1 cellular context compared by ENCODE assay signal in genomic region chr10:95756061-95756751, GRCh38.
TF ChIP-seq lines count a peak whose summit lies in the region.

TSS of gene ENTPD1 (plus strand) at chr10:95756163. CDS start at chr10:95756240, 77 bp downstream.

TF ChIP-seq in GM12878, 131 proteins besides CTCF, POLR2A, EP300 and RAD21 (continued from another document):
- TF ChIP-seq RELB (IDR thresholded peaks at IDR 0.05; ENCODE audit: low read depth) = no peak
- TF ChIP-seq SMAD5 (IDR thresholded peaks at IDR 0.05; ENCODE audit: low read depth) = peak; percentile 7
- TF ChIP-seq, protein P1, sequence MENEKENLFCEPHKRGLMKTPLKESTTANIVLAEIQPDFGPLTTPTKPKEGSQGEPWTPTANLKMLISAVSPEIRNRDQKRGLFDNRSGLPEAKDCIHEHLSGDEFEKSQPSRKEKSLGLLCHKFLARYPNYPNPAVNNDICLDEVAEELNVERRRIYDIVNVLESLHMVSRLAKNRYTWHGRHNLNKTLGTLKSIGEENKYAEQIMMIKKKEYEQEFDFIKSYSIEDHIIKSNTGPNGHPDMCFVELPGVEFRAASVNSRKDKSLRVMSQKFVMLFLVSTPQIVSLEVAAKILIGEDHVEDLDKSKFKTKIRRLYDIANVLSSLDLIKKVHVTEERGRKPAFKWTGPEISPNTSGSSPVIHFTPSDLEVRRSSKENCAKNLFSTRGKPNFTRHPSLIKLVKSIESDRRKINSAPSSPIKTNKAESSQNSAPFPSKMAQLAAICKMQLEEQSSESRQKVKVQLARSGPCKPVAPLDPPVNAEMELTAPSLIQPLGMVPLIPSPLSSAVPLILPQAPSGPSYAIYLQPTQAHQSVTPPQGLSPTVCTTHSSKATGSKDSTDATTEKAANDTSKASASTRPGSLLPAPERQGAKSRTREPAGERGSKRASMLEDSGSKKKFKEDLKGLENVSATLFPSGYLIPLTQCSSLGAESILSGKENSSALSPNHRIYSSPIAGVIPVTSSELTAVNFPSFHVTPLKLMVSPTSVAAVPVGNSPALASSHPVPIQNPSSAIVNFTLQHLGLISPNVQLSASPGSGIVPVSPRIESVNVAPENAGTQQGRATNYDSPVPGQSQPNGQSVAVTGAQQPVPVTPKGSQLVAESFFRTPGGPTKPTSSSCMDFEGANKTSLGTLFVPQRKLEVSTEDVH (IDR thresholded peaks at IDR 0.05; ENCODE audit: low read depth, partially characterized antibody) = no peak
- TF ChIP-seq JUND (IDR thresholded peaks at IDR 0.05; ENCODE audit: low read depth, low read length) = no peak
- 0 out of 2 replicates have a peak, but pooled peaks have one; percentile 15 for TF ChIP-seq CBFB (IDR thresholded peaks at IDR 0.05; ENCODE audit: low read depth)
- TF ChIP-seq EGR1 (IDR thresholded peaks at IDR 0.05; ENCODE audit: borderline replicate concordance in 1 of 2, low read depth in 2 of 2, low read length in 2 of 2) = no peak
- TF ChIP-seq, protein P2, sequence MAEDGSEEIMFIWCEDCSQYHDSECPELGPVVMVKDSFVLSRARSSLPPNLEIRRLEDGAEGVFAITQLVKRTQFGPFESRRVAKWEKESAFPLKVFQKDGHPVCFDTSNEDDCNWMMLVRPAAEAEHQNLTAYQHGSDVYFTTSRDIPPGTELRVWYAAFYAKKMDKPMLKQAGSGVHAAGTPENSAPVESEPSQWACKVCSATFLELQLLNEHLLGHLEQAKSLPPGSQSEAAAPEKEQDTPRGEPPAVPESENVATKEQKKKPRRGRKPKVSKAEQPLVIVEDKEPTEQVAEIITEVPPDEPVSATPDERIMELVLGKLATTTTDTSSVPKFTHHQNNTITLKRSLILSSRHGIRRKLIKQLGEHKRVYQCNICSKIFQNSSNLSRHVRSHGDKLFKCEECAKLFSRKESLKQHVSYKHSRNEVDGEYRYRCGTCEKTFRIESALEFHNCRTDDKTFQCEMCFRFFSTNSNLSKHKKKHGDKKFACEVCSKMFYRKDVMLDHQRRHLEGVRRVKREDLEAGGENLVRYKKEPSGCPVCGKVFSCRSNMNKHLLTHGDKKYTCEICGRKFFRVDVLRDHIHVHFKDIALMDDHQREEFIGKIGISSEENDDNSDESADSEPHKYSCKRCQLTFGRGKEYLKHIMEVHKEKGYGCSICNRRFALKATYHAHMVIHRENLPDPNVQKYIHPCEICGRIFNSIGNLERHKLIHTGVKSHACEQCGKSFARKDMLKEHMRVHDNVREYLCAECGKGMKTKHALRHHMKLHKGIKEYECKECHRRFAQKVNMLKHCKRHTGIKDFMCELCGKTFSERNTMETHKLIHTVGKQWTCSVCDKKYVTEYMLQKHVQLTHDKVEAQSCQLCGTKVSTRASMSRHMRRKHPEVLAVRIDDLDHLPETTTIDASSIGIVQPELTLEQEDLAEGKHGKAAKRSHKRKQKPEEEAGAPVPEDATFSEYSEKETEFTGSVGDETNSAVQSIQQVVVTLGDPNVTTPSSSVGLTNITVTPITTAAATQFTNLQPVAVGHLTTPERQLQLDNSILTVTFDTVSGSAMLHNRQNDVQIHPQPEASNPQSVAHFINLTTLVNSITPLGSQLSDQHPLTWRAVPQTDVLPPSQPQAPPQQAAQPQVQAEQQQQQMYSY (CRISPR knock-in tag; IDR thresholded peaks at IDR 0.05) = no peak
- TF ChIP-seq, protein P3, sequence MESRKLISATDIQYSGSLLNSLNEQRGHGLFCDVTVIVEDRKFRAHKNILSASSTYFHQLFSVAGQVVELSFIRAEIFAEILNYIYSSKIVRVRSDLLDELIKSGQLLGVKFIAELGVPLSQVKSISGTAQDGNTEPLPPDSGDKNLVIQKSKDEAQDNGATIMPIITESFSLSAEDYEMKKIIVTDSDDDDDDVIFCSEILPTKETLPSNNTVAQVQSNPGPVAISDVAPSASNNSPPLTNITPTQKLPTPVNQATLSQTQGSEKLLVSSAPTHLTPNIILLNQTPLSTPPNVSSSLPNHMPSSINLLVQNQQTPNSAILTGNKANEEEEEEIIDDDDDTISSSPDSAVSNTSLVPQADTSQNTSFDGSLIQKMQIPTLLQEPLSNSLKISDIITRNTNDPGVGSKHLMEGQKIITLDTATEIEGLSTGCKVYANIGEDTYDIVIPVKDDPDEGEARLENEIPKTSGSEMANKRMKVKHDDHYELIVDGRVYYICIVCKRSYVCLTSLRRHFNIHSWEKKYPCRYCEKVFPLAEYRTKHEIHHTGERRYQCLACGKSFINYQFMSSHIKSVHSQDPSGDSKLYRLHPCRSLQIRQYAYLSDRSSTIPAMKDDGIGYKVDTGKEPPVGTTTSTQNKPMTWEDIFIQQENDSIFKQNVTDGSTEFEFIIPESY (IDR thresholded peaks at IDR 0.05) = no peak
- TF ChIP-seq, protein P4, sequence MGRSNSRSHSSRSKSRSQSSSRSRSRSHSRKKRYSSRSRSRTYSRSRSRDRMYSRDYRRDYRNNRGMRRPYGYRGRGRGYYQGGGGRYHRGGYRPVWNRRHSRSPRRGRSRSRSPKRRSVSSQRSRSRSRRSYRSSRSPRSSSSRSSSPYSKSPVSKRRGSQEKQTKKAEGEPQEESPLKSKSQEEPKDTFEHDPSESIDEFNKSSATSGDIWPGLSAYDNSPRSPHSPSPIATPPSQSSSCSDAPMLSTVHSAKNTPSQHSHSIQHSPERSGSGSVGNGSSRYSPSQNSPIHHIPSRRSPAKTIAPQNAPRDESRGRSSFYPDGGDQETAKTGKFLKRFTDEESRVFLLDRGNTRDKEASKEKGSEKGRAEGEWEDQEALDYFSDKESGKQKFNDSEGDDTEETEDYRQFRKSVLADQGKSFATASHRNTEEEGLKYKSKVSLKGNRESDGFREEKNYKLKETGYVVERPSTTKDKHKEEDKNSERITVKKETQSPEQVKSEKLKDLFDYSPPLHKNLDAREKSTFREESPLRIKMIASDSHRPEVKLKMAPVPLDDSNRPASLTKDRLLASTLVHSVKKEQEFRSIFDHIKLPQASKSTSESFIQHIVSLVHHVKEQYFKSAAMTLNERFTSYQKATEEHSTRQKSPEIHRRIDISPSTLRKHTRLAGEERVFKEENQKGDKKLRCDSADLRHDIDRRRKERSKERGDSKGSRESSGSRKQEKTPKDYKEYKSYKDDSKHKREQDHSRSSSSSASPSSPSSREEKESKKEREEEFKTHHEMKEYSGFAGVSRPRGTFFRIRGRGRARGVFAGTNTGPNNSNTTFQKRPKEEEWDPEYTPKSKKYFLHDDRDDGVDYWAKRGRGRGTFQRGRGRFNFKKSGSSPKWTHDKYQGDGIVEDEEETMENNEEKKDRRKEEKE (IDR thresholded peaks at IDR 0.05) = no peak
- TF ChIP-seq ATF7 (IDR thresholded peaks at IDR 0.05; ENCODE audit: low read depth) = no peak
- no peak for TF ChIP-seq RBBP5 (conservative IDR thresholded peaks at IDR 0.05)
- no peak for TF ChIP-seq ASH2L (IDR thresholded peaks at IDR 0.05; ENCODE audit: borderline replicate concordance, low read depth)
- TF ChIP-seq ELK1 (IDR thresholded peaks at IDR 0.05; ENCODE audit: low read depth, low read length) = no peak
- TF ChIP-seq IRF4 (IDR thresholded peaks at IDR 0.05; ENCODE audit: low read depth, low read length) = no peak
- TF ChIP-seq EZH2 (IDR thresholded peaks at IDR 0.05; ENCODE audit: borderline replicate concordance, control insufficient read depth, low read depth, low read length) = no peak
- peak; percentile 14; the same call in 1 of the 2 replicates for TF ChIP-seq EED (IDR thresholded peaks at IDR 0.05; ENCODE audit: low read depth)
- TF ChIP-seq CREB1 (IDR thresholded peaks at IDR 0.05; ENCODE audit: low read depth) = no peak
